12 cellular contexts compared by ENCODE assay signal in the genomic region with DNA sequence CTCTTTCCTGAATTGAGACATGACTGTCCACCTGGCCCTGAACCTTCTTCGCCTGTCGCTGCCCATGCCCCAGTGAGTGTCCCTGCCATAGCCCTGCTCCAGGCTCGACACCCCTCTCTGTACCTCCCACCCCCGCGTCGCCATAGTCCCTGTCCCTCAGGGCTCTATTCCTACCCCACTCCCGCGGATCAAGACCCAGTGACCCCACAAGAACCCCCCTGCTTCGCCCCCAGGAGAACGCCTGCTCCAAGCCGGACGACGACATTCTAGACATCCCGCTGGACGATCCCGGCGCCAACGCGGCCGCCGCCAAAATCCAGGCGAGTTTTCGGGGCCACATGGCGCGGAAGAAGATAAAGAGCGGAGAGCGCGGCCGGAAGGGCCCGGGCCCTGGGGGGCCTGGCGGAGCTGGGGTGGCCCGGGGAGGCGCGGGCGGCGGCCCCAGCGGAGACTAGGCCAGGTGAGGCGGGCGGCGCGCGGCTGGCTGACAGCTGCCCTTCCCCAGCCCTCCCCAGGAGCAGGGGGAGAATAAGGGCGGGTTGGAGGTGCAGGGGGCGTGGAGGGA. TPM values are rescaled to one million over a fixed set of nuclear protein-coding genes. Genes with fewer than 3 reads are reported as not detected.
DNase-seq lines count a peak whose midpoint lies in the region; ATAC-seq, FAIRE-seq and TF ChIP-seq lines count a peak whose summit lies in the region.
"Had no signal": no experiment of that assay in that cellular context is flagged by ENCODE, and none has a peak within 500 bp of the region (broad histone marks: within the 10 kb centered on the region; RNA-seq: fewer than 3 reads in every experiment).

No MANE protein-coding gene starts in this region.

- no peaks in the 10 kb centered on the region for H3K27me3 Mint-ChIP-seq in Calu3 (ENCODE audit: unreplicated experiment)

- H3K27ac Mint-ChIP-seq in Calu3 (ENCODE audit: unreplicated experiment): no peak overlapping the region

- H3K9me3 ChIP-seq in Peyer's patch (no peaks in the 10 kb centered on the region), esophagus squamous epithelium (no peaks in the 10 kb centered on the region), osteoblast (ENCODE audit: low read depth, low read length) (no peaks in the 10 kb centered on the region)

- H3K27me3 ChIP-seq in Peyer's patch (no peaks in the 10 kb centered on the region), esophagus squamous epithelium (peaks cover 0 to 92% (median 0%) of the 10 kb centered on the region in 4 donors), osteoblast (ENCODE audit: insufficient read depth, low read length) (peaks cover 62% of the 10 kb centered on the region)

- CTCF ChIA-PET in Calu3 (lab: Charles Lee): no interaction called here

- H3K36me3 Mint-ChIP-seq in Calu3 (ENCODE audit: insufficient read depth, unreplicated experiment): peaks cover 27% of the 10 kb centered on the region

- DNase-seq in Calu3 (no peak), Peyer's patch (no peak), esophagus squamous epithelium (lab: John Stamatoyannopoulos, UW) (no peak), osteoblast (ENCODE audit: insufficient read length, low spot score, missing footprints) (no peak), inferior parietal cortex (ENCODE audit: extremely low spot score) (no peak), RCC 7860 (ENCODE audit: low spot score) (no peak), NAMALWA (ENCODE audit: low spot score) (no peak)
- DNase-seq: EL, foreskin melanocyte, NCI-H1436 had no signal

- WGBS in esophagus squamous epithelium, 2 donors: 54 to 61% methylated on average over 10 to 26 of the region's 44 CpGs

- BruUV-seq in Calu3 (replicated peaks; lab: Mats Ljungman, UMichigan): no TSS peak

- peaks cover 16% of the 10 kb centered on the region for H3K4me1 Mint-ChIP-seq in Calu3 (ENCODE audit: low read depth, unreplicated experiment)

- no peak for ATAC-seq in HG03175 (IDR thresholded peaks at IDR 0.05; ENCODE audit: unreplicated experiment)

- H3K4me1 ChIP-seq in Peyer's patch: peaks cover 0 to 28% (median 6%) of the 10 kb centered on the region in 4 donors
- H3K4me1 ChIP-seq in esophagus squamous epithelium: peaks cover 19 to 51% (median 27%) of the 10 kb centered on the region in 3 donors
- H3K4me1 ChIP-seq in osteoblast (ENCODE audit: insufficient read depth, low read length): peaks cover 12% of the 10 kb centered on the region
- H3K4me1 ChIP-seq: parathyroid adenoma had no signal

- TF ChIP-seq CTCF in Calu3 (IDR thresholded peaks at IDR 0.05; ENCODE audit: unreplicated experiment): no peak
- no peak for TF ChIP-seq CTCF in Peyer's patch (IDR thresholded peaks at IDR 0.05)
- no peak for TF ChIP-seq CTCF in esophagus squamous epithelium (IDR thresholded peaks at IDR 0.05)
- no peak for TF ChIP-seq CTCF in osteoblast (IDR thresholded peaks at IDR 0.05; ENCODE audit: extremely low read depth, low read depth, low read length)

- TF ChIP-seq POLR2A in Peyer's patch (IDR thresholded peaks at IDR 0.05) (no peak), esophagus squamous epithelium (IDR thresholded peaks at IDR 0.05) (no peak)

- H3K4me3 ChIP-seq in Peyer's patch (peak overlapping the region; percentile 64 to 75 (median 70)), esophagus squamous epithelium (peak overlapping the region in 3 of 4 donors; percentile 51 to 74 (median 59)), osteoblast (ENCODE audit: insufficient read depth, low read length) (no peak overlapping the region)

- H2AFZ ChIP-seq in osteoblast (ENCODE audit: low read length): no peak overlapping the region
- H2AFZ ChIP-seq: parathyroid adenoma had no signal

- H4K20me1 ChIP-seq in osteoblast (ENCODE audit: insufficient read depth, low read length): no peaks in the 10 kb centered on the region

- H3K4me3 Mint-ChIP-seq in Calu3 (ENCODE audit: low read depth, unreplicated experiment): peak overlapping the region; percentile 87

- H3K79me2 ChIP-seq in osteoblast (ENCODE audit: insufficient read depth, low read length): no peaks in the 10 kb centered on the region
- H3K79me2 ChIP-seq: parathyroid adenoma had no signal

- H3K4me2 ChIP-seq in osteoblast (ENCODE audit: insufficient read depth, low read length): peak overlapping the region; percentile 96

- H3K9me3 Mint-ChIP-seq in Calu3 (ENCODE audit: low read depth, unreplicated experiment): no peaks in the 10 kb centered on the region

- H3K27ac ChIP-seq in Peyer's patch (no peak overlapping the region), esophagus squamous epithelium (no peak overlapping the region), osteoblast (ENCODE audit: low read depth, low read length) (no peak overlapping the region)
- H3K27ac ChIP-seq: parathyroid adenoma had no signal

- no peaks in the 10 kb centered on the region for H3K36me3 ChIP-seq in Peyer's patch
- no peaks in the 10 kb centered on the region for H3K36me3 ChIP-seq in esophagus squamous epithelium
- no peaks in the 10 kb centered on the region for H3K36me3 ChIP-seq in osteoblast (ENCODE audit: insufficient read depth, low read length)

- FAIRE-seq in RCC 7860 (lab: Jason Lieb, UNC): no peak

- intact Hi-C loops in Calu3 (cut with micrococcal nuclease; ENCODE audit: unreplicated experiment): no loop called here
- intact Hi-C loops in esophagus squamous epithelium (cut with DNase I): no loop called here

RNA-seq across cellular contexts. Expression of gene NRGN, which starts 5.6 kb away (rescaled TPM):
- total RNA-seq in Calu3 (2022) (5.8 and 6.0 TPM in 2 replicates), Peyer's patch (10 to 100 TPM in 1 of 4 donors, under 1 TPM in 1, not detected in 2; 0.67 to 10.7 TPM), esophagus squamous epithelium (1 to 10 TPM in 3 of 4 donors, under 1 TPM in 1; 0.83 to 5.0 (median 1.5) TPM), osteoblast (under 0.01 TPM in 1 of 2 replicates, not detected in the other)

RNA-seq across cellular contexts. Expression of gene VSIG2, which starts 6.7 kb away (rescaled TPM):
- total RNA-seq in Calu3 (2022) (not detected in 2 replicates), Peyer's patch (not detected), esophagus squamous epithelium (10 to 100 TPM in 1 of 4 donors, 1 to 10 TPM in 3; 5.1 to 10.2 (median 7.6) TPM), osteoblast (not detected in 2 replicates)

RNA-seq across cellular contexts. Expression of gene ESAM, which starts 16.7 kb away (rescaled TPM):
- total RNA-seq in Calu3 (2022): 1.0 and 1.1 TPM in 2 replicates
- total RNA-seq in Peyer's patch: 10 to 100 TPM in 1 of 4 donors, 1 to 10 TPM in 3; 1.2 to 11.1 (median 6.6) TPM
- total RNA-seq in esophagus squamous epithelium: 10 to 100 TPM in 2 of 4 donors, 1 to 10 TPM in 2; 5.6 to 23.1 (median 9.7) TPM
- total RNA-seq in osteoblast: under 0.01 and 0.29 TPM in 2 replicates

RNA-seq across cellular contexts. Expression of gene MSANTD2, which starts 54.9 kb away (rescaled TPM):
- 12.6 and 13.0 TPM in 2 replicates for total RNA-seq in Calu3 (2022)
- 10 to 100 TPM; 16.5 to 33.8 (median 17.3) TPM for total RNA-seq in Peyer's patch
- total RNA-seq in esophagus squamous epithelium: 10 to 100 TPM in 1 of 4 donors, 1 to 10 TPM in 3; 5.2 to 16.4 (median 6.7) TPM
- 10.6 and 10.9 TPM in 2 replicates for total RNA-seq in osteoblast
